In the genomic region with DNA sequence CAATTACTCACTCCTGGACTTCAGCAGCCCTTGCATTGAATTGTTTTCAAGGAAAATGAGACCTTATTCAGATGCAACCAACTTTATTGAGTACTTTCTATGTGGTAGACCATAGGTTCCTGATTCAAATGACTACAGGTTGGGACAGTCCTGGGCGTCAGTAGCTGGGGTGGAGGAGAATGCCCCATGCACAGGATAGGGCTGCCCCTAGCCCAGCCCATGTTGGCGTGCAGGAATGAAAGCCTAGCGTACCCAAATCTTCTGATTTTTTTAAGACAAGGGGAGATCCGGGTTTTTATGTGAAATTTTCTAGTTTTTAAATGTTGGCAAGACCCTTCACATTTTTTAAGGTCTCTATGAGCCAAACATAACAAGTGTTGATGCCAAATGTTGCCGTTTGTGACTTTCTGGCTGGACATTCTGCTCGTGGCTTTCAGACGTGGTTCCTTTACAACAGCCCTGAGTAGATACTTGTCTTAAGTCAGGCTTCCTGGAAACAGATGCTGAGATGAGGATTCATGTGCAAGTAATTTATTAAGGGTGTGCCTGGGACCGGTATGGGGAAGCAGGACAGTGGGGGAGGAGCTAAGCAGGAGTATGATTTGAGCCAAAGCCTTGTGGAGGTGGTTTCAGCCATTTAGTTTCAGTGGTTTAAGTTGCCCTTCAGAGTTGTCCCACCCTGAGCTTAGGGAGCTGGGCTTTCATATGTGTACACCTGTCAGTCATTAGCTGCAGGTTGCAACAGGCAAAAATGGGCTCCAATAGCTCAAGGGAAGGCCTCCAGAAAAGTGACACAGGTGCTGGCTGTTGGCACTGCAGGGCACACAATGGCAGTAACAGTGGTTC, we compare ENCODE assay signal across 12 cellular contexts.
DNase-seq lines count a peak whose midpoint lies in the region; ATAC-seq and TF ChIP-seq lines count a peak whose summit lies in the region.
"Had no signal": no experiment of that assay in that cellular context is flagged by ENCODE, and none has a peak within 500 bp of the region (broad histone marks: within the 10 kb centered on the region; RNA-seq: fewer than 3 reads in every experiment).

No MANE protein-coding gene starts in this region.

- peak overlapping the region; percentile 85 for H3K27ac Mint-ChIP-seq in chondrocyte (ENCODE audit: unreplicated experiment)
- H3K27ac Mint-ChIP-seq: activated CD4-positive, alpha-beta memory T cell treated with anti-CD3 and anti-CD28 coated beads for 36 hours had no signal

- H3K36me3 Mint-ChIP-seq in chondrocyte (ENCODE audit: low read depth) = peaks cover 5% of the 10 kb centered on the region
- H3K36me3 Mint-ChIP-seq: activated CD4-positive, alpha-beta memory T cell treated with anti-CD3 and anti-CD28 coated beads for 36 hours had no signal

- peaks cover 44% of the 10 kb centered on the region for H3K4me1 Mint-ChIP-seq in chondrocyte (ENCODE audit: low read depth)

- no peaks in the 10 kb centered on the region for H3K9me3 ChIP-seq in thymus (ENCODE audit: control insufficient read depth)
- H3K9me3 ChIP-seq: SJSA1 had no signal

- no peak for TF ChIP-seq CTCF in chondrocyte (IDR thresholded peaks at IDR 0.05)

- H3K4me3 Mint-ChIP-seq in chondrocyte (ENCODE audit: unreplicated experiment) = no peak overlapping the region
- H3K4me3 Mint-ChIP-seq: activated CD4-positive, alpha-beta memory T cell treated with anti-CD3 and anti-CD28 coated beads for 36 hours; brain had no signal

- WGBS in thymus = 69% methylated on average over 8 of the region's 8 CpGs

- no peaks in the 10 kb centered on the region for H3K27me3 ChIP-seq in thymus (ENCODE audit: control insufficient read depth, insufficient read depth)
- H3K27me3 ChIP-seq: SJSA1 had no signal

- ATAC-seq in GM19397 (IDR thresholded peaks at IDR 0.05; ENCODE audit: unreplicated experiment) (peak; percentile 67), HG03045 (IDR thresholded peaks at IDR 0.05; ENCODE audit: unreplicated experiment) (peak; percentile 51), HG02973 (IDR thresholded peaks at IDR 0.05; ENCODE audit: unreplicated experiment) (no peak)

- DNase-seq in chondrocyte (ENCODE audit: low spot score) (no peak), hepatic stellate cell (ENCODE audit: low spot score) (no peak)
- no peak for DNase-seq in activated T-cell treated with anti-CD3 and anti-CD28 coated beads, Interleukin-2, amount 50 U/mL, for 1 hour
- DNase-seq: activated CD4-positive, alpha-beta memory T cell treated with anti-CD3 and anti-CD28 coated beads for 36 hours; NCI-H2081; stimulated activated CD4-positive, alpha-beta T cell treated with anti-CD3 and anti-CD28 coated beads, Interleukin-4, amount 100 ng/mL, for 4 hours had no signal

- H3K9me3 Mint-ChIP-seq in chondrocyte (ENCODE audit: low read depth) = no peaks in the 10 kb centered on the region
- H3K9me3 Mint-ChIP-seq: activated CD4-positive, alpha-beta memory T cell treated with anti-CD3 and anti-CD28 coated beads for 36 hours; brain had no signal

- no peaks in the 10 kb centered on the region for H3K27me3 Mint-ChIP-seq in chondrocyte (ENCODE audit: low read depth)
- H3K27me3 Mint-ChIP-seq: brain had no signal

- H3K4me3 ChIP-seq in thymus (ENCODE audit: low read length) = no peak overlapping the region
- H3K4me3 ChIP-seq: SJSA1 had no signal

- H3K4me1 ChIP-seq in thymus (ENCODE audit: control insufficient read depth, insufficient read depth, low read length) = no peaks in the 10 kb centered on the region
- H3K4me1 ChIP-seq: SJSA1 had no signal

- H3K27ac ChIP-seq in thymus (ENCODE audit: low read depth) = peak overlapping the region; percentile 10
- H3K27ac ChIP-seq: SJSA1 had no signal

- H3K36me3 ChIP-seq in thymus (ENCODE audit: control insufficient read depth, insufficient read depth) = no peaks in the 10 kb centered on the region
- H3K36me3 ChIP-seq: SJSA1 had no signal
